In genomic region chr20:62668441-62669027, GRCh38 we compare ENCODE assay signal across 8 cellular contexts. TPM values are rescaled to one million over a fixed set of nuclear protein-coding genes. Genes with fewer than 3 reads are reported as not detected.
DNase-seq lines count a peak whose midpoint lies in the region; ATAC-seq and TF ChIP-seq lines count a peak whose summit lies in the region.

No MANE protein-coding gene starts in this region.

- CTCF ChIA-PET in activated CD4-positive, alpha-beta T cell treated with anti-CD3 and anti-CD28 coated beads for 36 hours (lab: Charles Lee) = interaction anchor here (0.7 kb wide), 1 partner anchor 207 kb away, joined by 3 read pairs; no protein-coding TSS in a partner anchor

- H3K36me3 Mint-ChIP-seq in activated CD4-positive, alpha-beta T cell treated with anti-CD3 and anti-CD28 coated beads for 36 hours (ENCODE audit: low read depth) = peaks cover 17% of the 10 kb centered on the region
- H3K36me3 Mint-ChIP-seq in chondrocyte (ENCODE audit: low read depth) = no peaks in the 10 kb centered on the region

- peak; percentile 45 for DNase-seq in activated CD4-positive, alpha-beta T cell treated with anti-CD3 and anti-CD28 coated beads for 36 hours
- DNase-seq in activated CD4-positive, alpha-beta T cell treated with anti-CD3 and anti-CD28 coated beads for 1 hour = no peak
- DNase-seq in NCI-H128 (lab: John Stamatoyannopoulos, UW; ENCODE audit: unreplicated experiment) (peak; percentile 28), SW480 (ENCODE audit: low spot score) (peak; percentile 88), chondrocyte (ENCODE audit: low spot score) (no peak), kidney glomerular epithelial cell (lab: John Stamatoyannopoulos, UW) (peak; percentile 55)
- DNase-seq in stimulated activated CD8-positive, alpha-beta memory T cell treated with anti-CD3 and anti-CD28 coated beads, Interleukin-4, amount 100 ng/mL, for 1 hour (ENCODE audit: low read depth in 2 of 2, low spot score in 1 of 2) = peak; percentile 19 to 20

- no peaks in the 10 kb centered on the region for H3K27me3 Mint-ChIP-seq in activated CD4-positive, alpha-beta T cell treated with anti-CD3 and anti-CD28 coated beads for 36 hours
- peaks cover 30% of the 10 kb centered on the region for H3K27me3 Mint-ChIP-seq in chondrocyte (ENCODE audit: low read depth)

- TF ChIP-seq CTCF in chondrocyte (IDR thresholded peaks at IDR 0.05) = peak; percentile 87

- H3K4me3 Mint-ChIP-seq in activated CD4-positive, alpha-beta T cell treated with anti-CD3 and anti-CD28 coated beads for 36 hours = no peak overlapping the region
- no peak overlapping the region for H3K4me3 Mint-ChIP-seq in chondrocyte (ENCODE audit: unreplicated experiment)

- ATAC-seq in activated CD4-positive, alpha-beta T cell treated with anti-CD3 and anti-CD28 coated beads for 36 hours = no peak
- no peak for ATAC-seq in GM18907 (IDR thresholded peaks at IDR 0.05; ENCODE audit: unreplicated experiment)

- H3K9me3 Mint-ChIP-seq in activated CD4-positive, alpha-beta T cell treated with anti-CD3 and anti-CD28 coated beads for 36 hours (ENCODE audit: low read depth) = no peaks in the 10 kb centered on the region
- no peaks in the 10 kb centered on the region for H3K9me3 Mint-ChIP-seq in chondrocyte (ENCODE audit: low read depth)

- POLR2A ChIA-PET in activated CD4-positive, alpha-beta T cell treated with anti-CD3 and anti-CD28 coated beads for 36 hours (lab: Charles Lee) = no interaction called here

- H3K4me1 Mint-ChIP-seq in activated CD4-positive, alpha-beta T cell treated with anti-CD3 and anti-CD28 coated beads for 36 hours = no peaks in the 10 kb centered on the region
- peaks cover 11% of the 10 kb centered on the region for H3K4me1 Mint-ChIP-seq in chondrocyte (ENCODE audit: low read depth)

- intact Hi-C loops in activated CD4-positive, alpha-beta T cell treated with anti-CD3 and anti-CD28 coated beads for 36 hours (cut with DNase I, micrococcal nuclease) = loop anchor here (1.0 to 2.0 kb wide), 3 partner anchors 122 to 140 kb away; no protein-coding TSS in a partner anchor

- no peak overlapping the region for H3K27ac Mint-ChIP-seq in activated CD4-positive, alpha-beta T cell treated with anti-CD3 and anti-CD28 coated beads for 36 hours
- H3K27ac Mint-ChIP-seq in chondrocyte (ENCODE audit: unreplicated experiment) = no peak overlapping the region

RNA-seq across cellular contexts. Expression of gene SLCO4A1, which starts 26.2 kb away (rescaled TPM):
- 10 to 100 TPM; 40.5 to 43.4 TPM for total RNA-seq in activated CD4-positive, alpha-beta T cell treated with anti-CD3 and anti-CD28 coated beads for 36 hours
- total RNA-seq in chondrocyte = not detected in 3 replicates

RNA-seq across cellular contexts. Expression of gene NTSR1, which starts 40.1 kb away (rescaled TPM):
- under 1 TPM; 0.07 to 0.14 TPM for total RNA-seq in activated CD4-positive, alpha-beta T cell treated with anti-CD3 and anti-CD28 coated beads for 36 hours
- 0.10 TPM in 1 of 3 replicates, not detected in the others for total RNA-seq in chondrocyte

Comparison
In these comparisons a context has a peak if more than half of its experiments do, and no peak if none do; other contexts are left out.
1. DNase-seq: peak in activated CD4-positive, alpha-beta T cell treated with anti-CD3 and anti-CD28 coated beads for 36 hours (single experiment), NCI-H128 (single experiment), SW480 (single experiment), kidney glomerular epithelial cell (single experiment) and stimulated activated CD8-positive, alpha-beta memory T cell treated with anti-CD3 and anti-CD28 coated beads, Interleukin-4, amount 100 ng/mL, for 1 hour (2 of 2); none in activated CD4-positive, alpha-beta T cell treated with anti-CD3 and anti-CD28 coated beads for 1 hour (single experiment) and chondrocyte (single experiment).
2. RNA of gene SLCO4A1, which starts 26.2 kb away (total RNA-seq): 40.5 to 43.4 TPM in activated CD4-positive, alpha-beta T cell treated with anti-CD3 and anti-CD28 coated beads for 36 hours; not detected in chondrocyte; every median in the first group is over 10 times any median in the second.